Comparison of ENCODE assay signal across 13 cellular contexts in genomic region chr12:66713984-66714383, GRCh38. TPM values are rescaled to one million over a fixed set of nuclear protein-coding genes. Genes with fewer than 3 reads are reported as not detected.
DNase-seq lines count a peak whose midpoint lies in the region; ATAC-seq and TF ChIP-seq lines count a peak whose summit lies in the region.
"Had no signal": no experiment of that assay in that cellular context is flagged by ENCODE, and none has a peak within 500 bp of the region (broad histone marks: within the 10 kb centered on the region; RNA-seq: fewer than 3 reads in every experiment).

No MANE protein-coding gene starts in this region.

- no peak overlapping the region for H3K4me2 ChIP-seq in trophoblast cell (ENCODE audit: low read length)

- no peak overlapping the region for H2AFZ ChIP-seq in trophoblast cell (ENCODE audit: insufficient read depth, low read length, poor library complexity)

- no peak overlapping the region for H3K9ac ChIP-seq in trophoblast cell (ENCODE audit: low read length)

- H3K27me3 ChIP-seq in trophoblast cell (ENCODE audit: insufficient read depth, low read length): no peaks in the 10 kb centered on the region
- peaks cover 30% of the 10 kb centered on the region for H3K27me3 ChIP-seq in A673 (replicated peaks; ENCODE audit: insufficient read depth, low read depth, low read length, poor library complexity)
- H3K27me3 ChIP-seq: SJCRH30 had no signal

- H3K4me1 ChIP-seq in trophoblast cell (ENCODE audit: control insufficient read depth in 1 of 2, insufficient read depth in 2 of 2, low read length in 2 of 2) (no peaks in the 10 kb centered on the region), A673 (ENCODE audit: insufficient read depth, low read length, poor library complexity, severe bottlenecking) (no peaks in the 10 kb centered on the region)

- no peaks in the 10 kb centered on the region for H3K79me2 ChIP-seq in trophoblast cell (ENCODE audit: control insufficient read depth, insufficient read depth, low read length, poor library complexity)

- H3K79me1 ChIP-seq in trophoblast cell (ENCODE audit: low read length): no peaks in the 10 kb centered on the region

- intact Hi-C loops in A673 (cut with micrococcal nuclease; ENCODE audit: unreplicated experiment): no loop called here

- peaks cover 46% of the 10 kb centered on the region for H3K4me1 Mint-ChIP-seq in stimulated activated naive CD8-positive, alpha-beta T cell treated with anti-CD3 and anti-CD28 coated beads, Interleukin-15, Interleukin-2, amounts not matched to agents 100 ng/mL and 50 ng/mL, for 24 hours (ENCODE audit: low read depth)
- H3K4me1 Mint-ChIP-seq in effector memory CD8-positive, alpha-beta T cell (ENCODE audit: low read depth in 2 of 2): peaks cover 5 to 8% of the 10 kb centered on the region in 2 donors

- no peak overlapping the region for H3K18ac ChIP-seq in trophoblast cell (ENCODE audit: low read length)

- no peak overlapping the region for H2BK120ac ChIP-seq in trophoblast cell (ENCODE audit: insufficient read depth, low read length, poor library complexity)

- POLR2A ChIA-PET in A673 (lab: Charles Lee; ENCODE audit: low non-redundant PET): no interaction called here

- peak overlapping the region; percentile 65 for H3K4me3 Mint-ChIP-seq in stimulated activated naive CD8-positive, alpha-beta T cell treated with anti-CD3 and anti-CD28 coated beads, Interleukin-15, Interleukin-2, amounts not matched to agents 100 ng/mL and 50 ng/mL, for 24 hours
- H3K4me3 Mint-ChIP-seq in effector memory CD8-positive, alpha-beta T cell: peak overlapping the region; percentile 5 to 56

- H3K27ac ChIP-seq in trophoblast cell (ENCODE audit: low read depth, low read length): no peak overlapping the region
- H3K27ac ChIP-seq in A673 (ENCODE audit: low read depth, low read length, poor library complexity, severe bottlenecking): no peak overlapping the region
- H3K27ac ChIP-seq: SJCRH30 had no signal

- no peak overlapping the region for H4K91ac ChIP-seq in trophoblast cell (ENCODE audit: low read depth, low read length)

- no peak for DNase-seq in stimulated activated naive CD8-positive, alpha-beta T cell treated with anti-CD3 and anti-CD28 coated beads, Interleukin-15, Interleukin-2, amounts not matched to agents 100 U/mL and 50 U/mL, for 24 hours
- no peak for DNase-seq in effector memory CD8-positive, alpha-beta T cell
- DNase-seq in trophoblast cell (no peak), occipital lobe (lab: John Stamatoyannopoulos, UW) (no peak), HCEC 1CT (no peak), A673 (ENCODE audit: low spot score) (no peak)
- DNase-seq: activated CD8-positive, alpha-beta memory T cell treated with anti-CD3 and anti-CD28 coated beads, Interleukin-2, amount 50 U/mL, for 48 hours; effector CD8-positive, alpha-beta T cell; mucosa of descending colon; NK-92 treated with Interleukin-12 subunit alpha and Interleukin-12 subunit beta, amount 100 ng/mL, for 24 hours; SJCRH30 had no signal

- H4K8ac ChIP-seq in trophoblast cell (ENCODE audit: low read depth, low read length): no peak overlapping the region

- no peak overlapping the region for H2BK12ac ChIP-seq in trophoblast cell (ENCODE audit: low read length)

- H3K23ac ChIP-seq in trophoblast cell (ENCODE audit: low read length): no peak overlapping the region

- no peak overlapping the region for H2AK5ac ChIP-seq in trophoblast cell (ENCODE audit: low read length)

- H3K4me3 ChIP-seq in trophoblast cell (ENCODE audit: low read depth, low read length): no peak overlapping the region
- no peak overlapping the region for H3K4me3 ChIP-seq in A673 (ENCODE audit: low read depth, low read length, poor library complexity, severe bottlenecking)
- H3K4me3 ChIP-seq: mucosa of descending colon, SJCRH30 had no signal

- no peak overlapping the region for H3K14ac ChIP-seq in trophoblast cell (ENCODE audit: low read length)

- ATAC-seq in stimulated activated naive CD8-positive, alpha-beta T cell treated with anti-CD3 and anti-CD28 coated beads, Interleukin-15, Interleukin-2, amounts not matched to agents 100 U/mL and 50 U/mL, for 24 hours: no peak
- peak; percentile 62 for ATAC-seq in HG03457 (IDR thresholded peaks at IDR 0.05; ENCODE audit: unreplicated experiment)
- ATAC-seq in effector memory CD8-positive, alpha-beta T cell (replicated peaks): no peak
- ATAC-seq: mucosa of descending colon had no signal

- H3K27ac Mint-ChIP-seq in stimulated activated naive CD8-positive, alpha-beta T cell treated with anti-CD3 and anti-CD28 coated beads, Interleukin-15, Interleukin-2, amounts not matched to agents 100 ng/mL and 50 ng/mL, for 24 hours: peak overlapping the region; percentile 18
- H3K27ac Mint-ChIP-seq in effector memory CD8-positive, alpha-beta T cell: peak overlapping the region in 1 of 2 donors; percentile 4

- H3K4ac ChIP-seq in trophoblast cell (ENCODE audit: low read depth, low read length): no peak overlapping the region

- H3K27me3 Mint-ChIP-seq in stimulated activated naive CD8-positive, alpha-beta T cell treated with anti-CD3 and anti-CD28 coated beads, Interleukin-15, Interleukin-2, amounts not matched to agents 100 ng/mL and 50 ng/mL, for 24 hours: no peaks in the 10 kb centered on the region
- H3K27me3 Mint-ChIP-seq in effector memory CD8-positive, alpha-beta T cell: no peaks in the 10 kb centered on the region

- H3K9me3 ChIP-seq in trophoblast cell (ENCODE audit: insufficient read depth, low read depth, low read length) (no peaks in the 10 kb centered on the region), A673 (ENCODE audit: low read depth, low read length, poor library complexity, severe bottlenecking) (no peaks in the 10 kb centered on the region)
- H3K9me3 ChIP-seq: mucosa of descending colon, SJCRH30 had no signal

- no TSS peak for BruUV-seq in A673 (replicated peaks; lab: Mats Ljungman, UMichigan)

- no peak overlapping the region for H2BK5ac ChIP-seq in trophoblast cell (ENCODE audit: low read depth, low read length, poor library complexity)

- peaks cover 4% of the 10 kb centered on the region for H3K36me3 Mint-ChIP-seq in stimulated activated naive CD8-positive, alpha-beta T cell treated with anti-CD3 and anti-CD28 coated beads, Interleukin-15, Interleukin-2, amounts not matched to agents 100 ng/mL and 50 ng/mL, for 24 hours (ENCODE audit: low read depth)
- no peaks in the 10 kb centered on the region for H3K36me3 Mint-ChIP-seq in effector memory CD8-positive, alpha-beta T cell (ENCODE audit: insufficient read depth)

- H4K12ac ChIP-seq in trophoblast cell (ENCODE audit: low read depth, low read length): no peak overlapping the region

- H3K36me3 ChIP-seq in trophoblast cell (ENCODE audit: control insufficient read depth in 1 of 2, insufficient read depth in 2 of 2, low read length in 2 of 2) (no peaks in the 10 kb centered on the region), A673 (ENCODE audit: insufficient read depth, low read length, poor library complexity, severe bottlenecking) (no peaks in the 10 kb centered on the region)
- H3K36me3 ChIP-seq: SJCRH30 had no signal

- H3K9me3 Mint-ChIP-seq in stimulated activated naive CD8-positive, alpha-beta T cell treated with anti-CD3 and anti-CD28 coated beads, Interleukin-15, Interleukin-2, amounts not matched to agents 100 ng/mL and 50 ng/mL, for 24 hours: peaks cover 6% of the 10 kb centered on the region
- no peaks in the 10 kb centered on the region for H3K9me3 Mint-ChIP-seq in effector memory CD8-positive, alpha-beta T cell

- CTCF ChIA-PET in A673 (lab: Charles Lee): no interaction called here

- no CpG with 5 or more reads among the region's 3 CpGs for WGBS in trophoblast cell (ENCODE audit: extremely low coverage, insufficient coverage, insufficient read length)

- TF ChIP-seq CTCF in A673 (conservative IDR thresholded peaks at IDR 0.05; ENCODE audit: low read depth, low read length): no peak

RNA-seq across cellular contexts. Expression of gene GRIP1, which starts 35.1 kb away (rescaled TPM):
- polyA plus RNA-seq in trophoblast cell (2013): 15.0 and 19.5 TPM in 2 replicates
- total RNA-seq in occipital lobe (104 TPM), A673 (2021) (1.9 and 3.6 TPM in 2 replicates)

Comparison
In these comparisons a context has a peak if more than half of its experiments do, and no peak if none do; other contexts are left out.
1. RNA of gene GRIP1, which starts 35.1 kb away (total RNA-seq): 104 TPM in occipital lobe (single experiment); 1.9 to 3.6 TPM in A673; every median in the first group is over 10 times any median in the second.